8 cellular contexts compared by ENCODE assay signal in genomic region chr4:75848191-75848760, GRCh38. TPM values are rescaled to one million over a fixed set of nuclear protein-coding genes. Genes with fewer than 3 reads are reported as not detected.
DNase-seq lines count a peak whose midpoint lies in the region; ATAC-seq and TF ChIP-seq lines count a peak whose summit lies in the region.
"Not testable (repeated sequence)": the region's sequence is repeated elsewhere in the genome, so short reads cannot be mapped to it uniquely, and the experiment has no call there.

No MANE protein-coding gene starts in this region.

- DNase-seq in A673 (ENCODE audit: low spot score) (peak; percentile 73), NCI-H187 treated with DMSO at 0.1 percent for 48 hours (lab: John Stamatoyannopoulos, UW) (peak; percentile 66), SJSA1 (ENCODE audit: low read depth in 1 of 2, low spot score in 2 of 2) (peak; percentile 47 to 63), amniotic stem cell (lab: John Stamatoyannopoulos, UW) (peak; percentile 73)
- DNase-seq in Right ventricle myocardium inferior (ENCODE audit: missing footprints); omental fat pad (ENCODE audit: low spot score): not testable (repeated sequence)

- not testable (repeated sequence) for H3K9me3 ChIP-seq in A673 (ENCODE audit: low read depth, low read length, poor library complexity, severe bottlenecking); SJSA1 (replicated peaks)

- H3K4me1 ChIP-seq in A673 (ENCODE audit: insufficient read depth, low read length, poor library complexity, severe bottlenecking), result not testable (repeated sequence)
- H3K4me1 ChIP-seq in SJSA1 (replicated peaks), result peaks cover 25% of the 10 kb centered on the region

- H3K27ac ChIP-seq in A673 (ENCODE audit: low read depth, low read length, poor library complexity, severe bottlenecking); SJSA1: not testable (repeated sequence)

- H3K36me3 ChIP-seq in A673 (ENCODE audit: insufficient read depth, low read length, poor library complexity, severe bottlenecking); SJSA1: not testable (repeated sequence)

- TF ChIP-seq CTCF in A673 (conservative IDR thresholded peaks at IDR 0.05; ENCODE audit: low read depth, low read length) (peak; percentile 58), GM12874 (IDR thresholded peaks at IDR 0.05; ENCODE audit: insufficient read depth, low read depth, low read length) (peak; percentile 60), omental fat pad (IDR thresholded peaks at IDR 0.05) (peak in 1 of 3 donors; percentile 3)

- not testable (repeated sequence) for H3K27me3 ChIP-seq in A673 (replicated peaks; ENCODE audit: insufficient read depth, low read depth, low read length, poor library complexity); SJSA1 (replicated peaks)

- POLR2A ChIA-PET in A673 (lab: Charles Lee; ENCODE audit: low non-redundant PET), result not testable (repeated sequence)

- ATAC-seq in HG03060 (IDR thresholded peaks at IDR 0.05; ENCODE audit: low read depth, unreplicated experiment), result peak; percentile 65
- ATAC-seq in Right ventricle myocardium inferior, result peak; percentile 93
- peak; percentile 71 for ATAC-seq in omental fat pad (ENCODE audit: low FRiP score)

- CTCF ChIA-PET in A673 (lab: Charles Lee), result interaction anchor here (0.7 to 1.0 kb wide), 7 partner anchors 48 to 1199 kb away, joined by 3 to 5 read pairs (median 3); partner anchors contain the start of gene USO1

- intact Hi-C loops in A673 (cut with micrococcal nuclease; ENCODE audit: unreplicated experiment), result not testable (repeated sequence)
- intact Hi-C loops in Right ventricle myocardium inferior (cut with DNase I), result loop anchor here (10.0 kb wide), 2 partner anchors 123 to 193 kb away; partner anchors contain the start of gene USO1

- not testable (repeated sequence) for H3K4me3 ChIP-seq in A673 (ENCODE audit: low read depth, low read length, poor library complexity, severe bottlenecking); SJSA1

- not testable (repeated sequence) for BruUV-seq in A673 (replicated peaks; lab: Mats Ljungman, UMichigan)

RNA-seq across cellular contexts. Expression of gene PPEF2, which starts 54.0 kb away (rescaled TPM):
- total RNA-seq in A673 (2021) (not detected in 2 replicates), Right ventricle myocardium inferior (not detected), omental fat pad (not detected)
- total RNA-seq in SJSA1 (2014; rRNA removed; shearing (Covaris generic)), result not detected in 2 replicates
